6 cellular contexts compared by ENCODE assay signal in the genomic region with DNA sequence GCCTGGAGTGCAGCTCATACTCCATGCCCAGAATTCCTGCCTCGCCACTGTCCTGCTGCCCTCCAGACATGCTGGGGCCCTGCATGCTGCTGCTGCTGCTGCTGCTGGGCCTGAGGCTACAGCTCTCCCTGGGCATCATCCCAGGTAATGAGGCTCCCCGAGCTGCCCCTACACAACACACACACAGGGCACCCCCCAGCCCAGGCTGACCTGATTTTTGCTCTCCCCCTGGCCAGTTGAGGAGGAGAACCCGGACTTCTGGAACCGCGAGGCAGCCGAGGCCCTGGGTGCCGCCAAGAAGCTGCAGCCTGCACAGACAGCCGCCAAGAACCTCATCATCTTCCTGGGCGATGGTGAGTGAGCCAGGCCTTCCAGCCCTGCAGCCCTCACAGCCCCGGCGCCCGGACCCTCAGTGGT. TPM values are rescaled to one million over a fixed set of nuclear protein-coding genes. Genes with fewer than 3 reads are reported as not detected.
"Had no signal": no experiment of that assay in that cellular context is flagged by ENCODE, and none has a peak within 500 bp of the region (broad histone marks: within the 10 kb centered on the region; RNA-seq: fewer than 3 reads in every experiment).

A gene (plus strand): TSS at position 17 of the 417 bp plus-strand sequence. CDS start 52 bp downstream, at position 69.

RNA-seq across cellular contexts. Expression of the gene that starts here (rescaled TPM):
- total RNA-seq: activated CD4-positive, alpha-beta memory T cell treated with anti-CD3 and anti-CD28 coated beads for 36 hours; activated CD4-positive, alpha-beta T cell treated with anti-CD3 and anti-CD28 coated beads, Interleukin-2, amount 10 ng/mL, durations not matched to agents 7 days and 5 days; activated T-cell treated with anti-CD3 and anti-CD28 coated beads, Interleukin-2, amount 50 U/mL, for 4 hours; ascending aorta; bronchial epithelial cell; T-helper 2 cell treated with Interferon-gamma antibody and Interleukin-4, amounts not matched to agents 100 ng/mL and 5 ng/mL, for 36 hours had no signal
